In the genomic region with DNA sequence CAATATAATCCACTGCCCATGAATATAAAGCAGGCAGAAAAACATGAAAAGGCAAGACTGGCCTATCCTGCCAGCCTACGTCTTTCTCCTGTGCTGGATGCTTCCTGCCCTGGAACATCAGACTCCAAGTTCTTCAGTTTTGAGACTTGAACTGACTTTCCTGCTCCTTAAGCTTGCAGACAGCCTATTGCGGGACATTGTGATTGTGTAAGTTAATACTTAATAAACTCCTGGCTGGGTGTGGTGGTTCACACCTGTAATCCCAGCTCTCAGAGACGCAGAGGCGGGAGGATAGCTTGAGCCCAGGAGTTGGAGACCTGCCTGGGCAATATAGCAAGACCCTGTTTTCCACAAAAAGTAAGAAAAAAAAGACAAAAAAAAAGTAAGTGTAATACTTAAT, we compare ENCODE assay signal across 15 cellular contexts. TPM values are rescaled to one million over a fixed set of nuclear protein-coding genes. Genes with fewer than 3 reads are reported as not detected.
"Had no signal": no experiment of that assay in that cellular context is flagged by ENCODE, and none has a peak within 500 bp of the region (broad histone marks: within the 10 kb centered on the region; RNA-seq: fewer than 3 reads in every experiment).

No MANE protein-coding gene starts in this region.

RNA-seq across cellular contexts. Expression of a gene that starts 52.3 kb away (rescaled TPM):
- total RNA-seq: activated T-helper 2 cell treated with anti-CD3 and anti-CD28 coated beads, Interferon-gamma antibody, Interleukin-2, Interleukin-4, amounts not matched to agents 10 μg/mL and 5 μg/mL and 100 μg/mL, durations not matched to agents 14 hours and 24 hours and 36 hours; adrenal gland; ascending aorta; dermis blood vessel endothelial cell; frontal cortex; liver; myocyte; omental fat pad; renal cortical epithelial cell; sciatic nerve; T-helper 2 cell treated with Interferon-gamma antibody and Interleukin-4, amounts not matched to agents 100 ng/mL and 5 ng/mL, for 36 hours; testis; upper lobe of left lung had no signal
- polyA plus RNA-seq: adrenal gland, esophagus, liver, small intestine had no signal
